In the genomic region with DNA sequence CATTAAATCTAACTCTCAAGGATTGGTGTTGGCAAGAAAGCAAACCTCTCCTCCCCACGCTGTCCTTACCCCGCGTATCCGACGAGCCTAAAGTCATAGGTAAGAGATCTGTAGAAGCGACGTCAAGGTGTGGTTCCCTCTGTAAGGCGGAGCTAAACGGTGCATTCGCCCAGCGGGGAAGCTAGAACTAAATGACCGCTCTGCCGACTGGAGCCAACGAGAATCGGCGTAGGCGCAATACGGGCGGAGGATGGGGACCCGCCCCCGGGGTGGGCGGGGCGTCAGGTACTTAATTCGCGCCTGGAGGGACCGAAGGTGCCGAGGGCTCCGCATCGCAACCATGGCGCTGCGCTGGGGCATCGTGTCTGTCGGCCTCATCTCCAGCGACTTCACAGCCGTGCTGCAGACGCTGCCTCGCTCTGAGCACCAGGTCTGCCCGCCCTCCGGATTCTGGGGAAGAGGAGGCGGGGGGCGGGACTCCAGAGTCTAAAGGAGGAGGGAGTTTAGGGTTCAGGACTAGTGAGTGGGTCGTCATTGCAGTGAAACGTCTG, we compare ENCODE assay signal across 7 cellular contexts. TPM values are rescaled to one million over a fixed set of nuclear protein-coding genes. Genes with fewer than 3 reads are reported as not detected.
DNase-seq lines count a peak whose midpoint lies in the region; ATAC-seq and TF ChIP-seq lines count a peak whose summit lies in the region.

TSS of gene DHDH (plus strand) at position 318 of the 551 bp plus-strand sequence. CDS start at position 341, 23 bp downstream.

- H3K27ac Mint-ChIP-seq in activated naive CD8-positive, alpha-beta T cell treated with anti-CD3 and anti-CD28 coated beads, Interleukin-2, amount 10 ng/mL, durations not matched to agents 7 days and 5 days: peak within 1 kb of the TSS; percentile 73
- peak within 1 kb of the TSS; percentile 73 for H3K27ac Mint-ChIP-seq in type B pancreatic cell

- peak within 1 kb of the TSS; percentile 87 for H3K4me3 Mint-ChIP-seq in activated naive CD8-positive, alpha-beta T cell treated with anti-CD3 and anti-CD28 coated beads, Interleukin-2, amount 10 ng/mL, durations not matched to agents 7 days and 5 days
- peak within 1 kb of the TSS; percentile 87 for H3K4me3 Mint-ChIP-seq in type B pancreatic cell

- TF ChIP-seq CTCF in type B pancreatic cell (conservative IDR thresholded peaks at IDR 0.05): no peak

- no peaks in the 10 kb centered on the region for H3K36me3 Mint-ChIP-seq in activated naive CD8-positive, alpha-beta T cell treated with anti-CD3 and anti-CD28 coated beads, Interleukin-2, amount 10 ng/mL, durations not matched to agents 7 days and 5 days
- peaks cover 3% of the 10 kb centered on the region for H3K36me3 Mint-ChIP-seq in type B pancreatic cell

- peak; percentile 35 for TF ChIP-seq POLR2A in GM18526 (IDR thresholded peaks at IDR 0.05; ENCODE audit: extremely low read depth, insufficient read length)

- DNase-seq in NCI-H1092 (lab: John Stamatoyannopoulos, UW) (peak; percentile 39), SW480 (ENCODE audit: low spot score) (peak; percentile 97), left ventricle myocardium superior (peak; percentile 78), posterior cingulate gyrus (peak; percentile 36 to 96 (median 72)), type B pancreatic cell (ENCODE audit: extremely low spot score, unreplicated experiment) (peak; percentile 84)
- DNase-seq in activated naive CD8-positive, alpha-beta T cell treated with anti-CD3 and anti-CD28 coated beads, Interleukin-2, amount 10 ng/mL, durations not matched to agents 7 days and 5 days: peak; percentile 90

- H3K4me1 Mint-ChIP-seq in activated naive CD8-positive, alpha-beta T cell treated with anti-CD3 and anti-CD28 coated beads, Interleukin-2, amount 10 ng/mL, durations not matched to agents 7 days and 5 days: peaks cover 6% of the 10 kb centered on the region
- H3K4me1 Mint-ChIP-seq in type B pancreatic cell (ENCODE audit: unreplicated experiment): peaks cover 6% of the 10 kb centered on the region

- ATAC-seq in activated naive CD8-positive, alpha-beta T cell treated with anti-CD3 and anti-CD28 coated beads, Interleukin-2, amount 10 ng/mL, durations not matched to agents 7 days and 5 days (ENCODE audit: low read depth): peak; percentile 97
- ATAC-seq in left ventricle myocardium superior: peak; percentile 88

- POLR2A ChIA-PET in activated naive CD8-positive, alpha-beta T cell treated with anti-CD3 and anti-CD28 coated beads, Interleukin-2, amount 10 ng/mL, durations not matched to agents 7 days and 5 days (lab: Charles Lee): interaction anchor here (0.5 to 1.3 kb wide), 7 partner anchors 14 to 37 kb away, joined by 4 to 8 read pairs (median 5); partner anchors contain the start of genes BAX, FTL and NUCB1

- H3K27me3 Mint-ChIP-seq in activated naive CD8-positive, alpha-beta T cell treated with anti-CD3 and anti-CD28 coated beads, Interleukin-2, amount 10 ng/mL, durations not matched to agents 7 days and 5 days: peaks cover 9% of the 10 kb centered on the region
- peaks cover 7% of the 10 kb centered on the region for H3K27me3 Mint-ChIP-seq in type B pancreatic cell

- no peaks in the 10 kb centered on the region for H3K9me3 Mint-ChIP-seq in activated naive CD8-positive, alpha-beta T cell treated with anti-CD3 and anti-CD28 coated beads, Interleukin-2, amount 10 ng/mL, durations not matched to agents 7 days and 5 days
- H3K9me3 Mint-ChIP-seq in type B pancreatic cell: no peaks in the 10 kb centered on the region

- intact Hi-C loops in left ventricle myocardium superior (cut with micrococcal nuclease): no loop called here
- intact Hi-C loops in posterior cingulate gyrus (cut with DNase I): no loop called here

RNA-seq across cellular contexts. Expression of gene DHDH, which starts in this region (rescaled TPM):
- 1 to 10 TPM; 1.7 to 2.6 TPM for total RNA-seq in activated naive CD8-positive, alpha-beta T cell treated with anti-CD3 and anti-CD28 coated beads, Interleukin-2, amount 10 ng/mL, durations not matched to agents 7 days and 5 days
- total RNA-seq in left ventricle myocardium superior: not detected
- total RNA-seq in type B pancreatic cell (ENCODE audit: low replicate concordance): 1.4 and 3.4 TPM in 2 replicates

Comparison
In these comparisons a context has a peak if more than half of its experiments do, and no peak if none do; other contexts are left out.
1. Peak in every context shown above with its lines: DNase-seq and ATAC-seq.
2. Peak in DNase-seq and ATAC-seq in left ventricle myocardium superior; RNA of the gene not detected or under 1 TPM.
3. DNase-seq: peak in every context shown above with its lines; median percentile 97 in SW480; 90 in activated naive CD8-positive, alpha-beta T cell treated with anti-CD3 and anti-CD28 coated beads, Interleukin-2, amount 10 ng/mL, durations not matched to agents 7 days and 5 days; 84 in type B pancreatic cell; 78 in left ventricle myocardium superior; 72 in posterior cingulate gyrus; 39 in NCI-H1092.